ENCODE assay signal across 1 cellular context in genomic region chr12:107379852-107380567, GRCh38.
A peak's percentile ranks its signal among the peaks of the same experiment; 100 is the strongest.
TF ChIP-seq lines count a peak whose summit lies in the region.

No MANE protein-coding gene starts in this region.

TF ChIP-seq in HepG2, 621 proteins besides CTCF, POLR2A, EP300 and RAD21 (continued from another document and continues in another):
- TF ChIP-seq, protein P1, sequence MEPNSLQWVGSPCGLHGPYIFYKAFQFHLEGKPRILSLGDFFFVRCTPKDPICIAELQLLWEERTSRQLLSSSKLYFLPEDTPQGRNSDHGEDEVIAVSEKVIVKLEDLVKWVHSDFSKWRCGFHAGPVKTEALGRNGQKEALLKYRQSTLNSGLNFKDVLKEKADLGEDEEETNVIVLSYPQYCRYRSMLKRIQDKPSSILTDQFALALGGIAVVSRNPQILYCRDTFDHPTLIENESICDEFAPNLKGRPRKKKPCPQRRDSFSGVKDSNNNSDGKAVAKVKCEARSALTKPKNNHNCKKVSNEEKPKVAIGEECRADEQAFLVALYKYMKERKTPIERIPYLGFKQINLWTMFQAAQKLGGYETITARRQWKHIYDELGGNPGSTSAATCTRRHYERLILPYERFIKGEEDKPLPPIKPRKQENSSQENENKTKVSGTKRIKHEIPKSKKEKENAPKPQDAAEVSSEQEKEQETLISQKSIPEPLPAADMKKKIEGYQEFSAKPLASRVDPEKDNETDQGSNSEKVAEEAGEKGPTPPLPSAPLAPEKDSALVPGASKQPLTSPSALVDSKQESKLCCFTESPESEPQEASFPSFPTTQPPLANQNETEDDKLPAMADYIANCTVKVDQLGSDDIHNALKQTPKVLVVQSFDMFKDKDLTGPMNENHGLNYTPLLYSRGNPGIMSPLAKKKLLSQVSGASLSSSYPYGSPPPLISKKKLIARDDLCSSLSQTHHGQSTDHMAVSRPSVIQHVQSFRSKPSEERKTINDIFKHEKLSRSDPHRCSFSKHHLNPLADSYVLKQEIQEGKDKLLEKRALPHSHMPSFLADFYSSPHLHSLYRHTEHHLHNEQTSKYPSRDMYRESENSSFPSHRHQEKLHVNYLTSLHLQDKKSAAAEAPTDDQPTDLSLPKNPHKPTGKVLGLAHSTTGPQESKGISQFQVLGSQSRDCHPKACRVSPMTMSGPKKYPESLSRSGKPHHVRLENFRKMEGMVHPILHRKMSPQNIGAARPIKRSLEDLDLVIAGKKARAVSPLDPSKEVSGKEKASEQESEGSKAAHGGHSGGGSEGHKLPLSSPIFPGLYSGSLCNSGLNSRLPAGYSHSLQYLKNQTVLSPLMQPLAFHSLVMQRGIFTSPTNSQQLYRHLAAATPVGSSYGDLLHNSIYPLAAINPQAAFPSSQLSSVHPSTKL (CRISPR knock-in tag; IDR thresholded peaks at IDR 0.05): peak; percentile 78
- TF ChIP-seq ZBTB10 (CRISPR knock-in tag; IDR thresholded peaks at IDR 0.05; ENCODE audit: borderline replicate concordance) (no peak), MEIS1 (CRISPR knock-in tag; IDR thresholded peaks at IDR 0.05; ENCODE audit: borderline replicate concordance) (no peak), ZNF232 (CRISPR knock-in tag; IDR thresholded peaks at IDR 0.05; ENCODE audit: borderline replicate concordance) (no peak), SMAD3 (CRISPR knock-in tag; IDR thresholded peaks at IDR 0.05) (0 out of 2 replicates have a peak, but pooled peaks have one; percentile 43), ZNF773 (CRISPR knock-in tag; IDR thresholded peaks at IDR 0.05; ENCODE audit: borderline replicate concordance) (no peak), SRY (CRISPR knock-in tag; IDR thresholded peaks at IDR 0.05) (no peak), ZBTB39 (CRISPR knock-in tag; IDR thresholded peaks at IDR 0.05) (no peak), MIER3 (CRISPR knock-in tag; IDR thresholded peaks at IDR 0.05; ENCODE audit: borderline replicate concordance) (no peak), ZNF816 (CRISPR knock-in tag; IDR thresholded peaks at IDR 0.05; ENCODE audit: borderline replicate concordance) (no peak), HOXA9 (CRISPR knock-in tag; IDR thresholded peaks at IDR 0.05; ENCODE audit: borderline replicate concordance) (no peak), ZNF761 (CRISPR knock-in tag; conservative IDR thresholded peaks at IDR 0.05) (no peak), ZNF710 (CRISPR knock-in tag; IDR thresholded peaks at IDR 0.05; ENCODE audit: borderline replicate concordance) (peak; percentile 26; the same call in 1 of the 2 replicates), FOXM1 (CRISPR knock-in tag; IDR thresholded peaks at IDR 0.05) (no peak), XRCC5 (optimal IDR thresholded peaks at IDR 0.05; ENCODE audit: low read length) (no peak), SKI (IDR thresholded peaks at IDR 0.05; ENCODE audit: partially characterized antibody) (peak; percentile 31), ZNF547 (CRISPR knock-in tag; IDR thresholded peaks at IDR 0.05) (no peak; the same call in 1 of the 2 replicates), MAF1 (CRISPR knock-in tag; IDR thresholded peaks at IDR 0.05; ENCODE audit: borderline replicate concordance) (no peak), ZFY (CRISPR knock-in tag; IDR thresholded peaks at IDR 0.05) (no peak), ZNF550 (CRISPR knock-in tag; IDR thresholded peaks at IDR 0.05; ENCODE audit: borderline replicate concordance) (no peak), ZBTB1 (CRISPR knock-in tag; IDR thresholded peaks at IDR 0.05; ENCODE audit: borderline replicate concordance) (no peak), ZNF383 (CRISPR knock-in tag; IDR thresholded peaks at IDR 0.05; ENCODE audit: borderline replicate concordance) (no peak), SMYD3 (CRISPR knock-in tag; IDR thresholded peaks at IDR 0.05) (no peak), ZNF263 (CRISPR knock-in tag; IDR thresholded peaks at IDR 0.05) (no peak), SIX4 (CRISPR knock-in tag; IDR thresholded peaks at IDR 0.05) (no peak), THRA (CRISPR knock-in tag; IDR thresholded peaks at IDR 0.05; ENCODE audit: borderline replicate concordance) (peak; percentile 68; the same call in 1 of the 2 replicates), TMF1 (CRISPR knock-in tag; IDR thresholded peaks at IDR 0.05; ENCODE audit: low read depth) (no peak), ZNF33B (CRISPR knock-in tag; IDR thresholded peaks at IDR 0.05) (no peak)
- TF ChIP-seq, protein P2, sequence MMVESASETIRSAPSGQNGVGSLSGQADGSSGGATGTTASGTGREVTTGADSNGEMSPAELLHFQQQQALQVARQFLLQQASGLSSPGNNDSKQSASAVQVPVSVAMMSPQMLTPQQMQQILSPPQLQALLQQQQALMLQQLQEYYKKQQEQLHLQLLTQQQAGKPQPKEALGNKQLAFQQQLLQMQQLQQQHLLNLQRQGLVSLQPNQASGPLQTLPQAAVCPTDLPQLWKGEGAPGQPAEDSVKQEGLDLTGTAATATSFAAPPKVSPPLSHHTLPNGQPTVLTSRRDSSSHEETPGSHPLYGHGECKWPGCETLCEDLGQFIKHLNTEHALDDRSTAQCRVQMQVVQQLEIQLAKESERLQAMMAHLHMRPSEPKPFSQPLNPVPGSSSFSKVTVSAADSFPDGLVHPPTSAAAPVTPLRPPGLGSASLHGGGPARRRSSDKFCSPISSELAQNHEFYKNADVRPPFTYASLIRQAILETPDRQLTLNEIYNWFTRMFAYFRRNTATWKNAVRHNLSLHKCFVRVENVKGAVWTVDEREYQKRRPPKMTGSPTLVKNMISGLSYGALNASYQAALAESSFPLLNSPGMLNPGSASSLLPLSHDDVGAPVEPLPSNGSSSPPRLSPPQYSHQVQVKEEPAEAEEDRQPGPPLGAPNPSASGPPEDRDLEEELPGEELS (CRISPR knock-in tag; IDR thresholded peaks at IDR 0.05): peak; percentile 68
- TF ChIP-seq, protein P3, sequence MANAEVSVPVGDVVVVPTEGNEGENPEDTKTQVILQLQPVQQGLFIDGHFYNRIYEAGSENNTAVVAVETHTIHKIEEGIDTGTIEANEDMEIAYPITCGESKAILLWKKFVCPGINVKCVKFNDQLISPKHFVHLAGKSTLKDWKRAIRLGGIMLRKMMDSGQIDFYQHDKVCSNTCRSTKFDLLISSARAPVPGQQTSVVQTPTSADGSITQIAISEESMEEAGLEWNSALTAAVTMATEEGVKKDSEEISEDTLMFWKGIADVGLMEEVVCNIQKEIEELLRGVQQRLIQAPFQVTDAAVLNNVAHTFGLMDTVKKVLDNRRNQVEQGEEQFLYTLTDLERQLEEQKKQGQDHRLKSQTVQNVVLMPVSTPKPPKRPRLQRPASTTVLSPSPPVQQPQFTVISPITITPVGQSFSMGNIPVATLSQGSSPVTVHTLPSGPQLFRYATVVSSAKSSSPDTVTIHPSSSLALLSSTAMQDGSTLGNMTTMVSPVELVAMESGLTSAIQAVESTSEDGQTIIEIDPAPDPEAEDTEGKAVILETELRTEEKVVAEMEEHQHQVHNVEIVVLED (CRISPR knock-in tag; IDR thresholded peaks at IDR 0.05; ENCODE audit: borderline replicate concordance): no peak
- TF ChIP-seq, protein P4, sequence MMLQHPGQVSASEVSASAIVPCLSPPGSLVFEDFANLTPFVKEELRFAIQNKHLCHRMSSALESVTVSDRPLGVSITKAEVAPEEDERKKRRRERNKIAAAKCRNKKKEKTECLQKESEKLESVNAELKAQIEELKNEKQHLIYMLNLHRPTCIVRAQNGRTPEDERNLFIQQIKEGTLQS (CRISPR knock-in tag; IDR thresholded peaks at IDR 0.05): no peak
- TF ChIP-seq, protein P5, sequence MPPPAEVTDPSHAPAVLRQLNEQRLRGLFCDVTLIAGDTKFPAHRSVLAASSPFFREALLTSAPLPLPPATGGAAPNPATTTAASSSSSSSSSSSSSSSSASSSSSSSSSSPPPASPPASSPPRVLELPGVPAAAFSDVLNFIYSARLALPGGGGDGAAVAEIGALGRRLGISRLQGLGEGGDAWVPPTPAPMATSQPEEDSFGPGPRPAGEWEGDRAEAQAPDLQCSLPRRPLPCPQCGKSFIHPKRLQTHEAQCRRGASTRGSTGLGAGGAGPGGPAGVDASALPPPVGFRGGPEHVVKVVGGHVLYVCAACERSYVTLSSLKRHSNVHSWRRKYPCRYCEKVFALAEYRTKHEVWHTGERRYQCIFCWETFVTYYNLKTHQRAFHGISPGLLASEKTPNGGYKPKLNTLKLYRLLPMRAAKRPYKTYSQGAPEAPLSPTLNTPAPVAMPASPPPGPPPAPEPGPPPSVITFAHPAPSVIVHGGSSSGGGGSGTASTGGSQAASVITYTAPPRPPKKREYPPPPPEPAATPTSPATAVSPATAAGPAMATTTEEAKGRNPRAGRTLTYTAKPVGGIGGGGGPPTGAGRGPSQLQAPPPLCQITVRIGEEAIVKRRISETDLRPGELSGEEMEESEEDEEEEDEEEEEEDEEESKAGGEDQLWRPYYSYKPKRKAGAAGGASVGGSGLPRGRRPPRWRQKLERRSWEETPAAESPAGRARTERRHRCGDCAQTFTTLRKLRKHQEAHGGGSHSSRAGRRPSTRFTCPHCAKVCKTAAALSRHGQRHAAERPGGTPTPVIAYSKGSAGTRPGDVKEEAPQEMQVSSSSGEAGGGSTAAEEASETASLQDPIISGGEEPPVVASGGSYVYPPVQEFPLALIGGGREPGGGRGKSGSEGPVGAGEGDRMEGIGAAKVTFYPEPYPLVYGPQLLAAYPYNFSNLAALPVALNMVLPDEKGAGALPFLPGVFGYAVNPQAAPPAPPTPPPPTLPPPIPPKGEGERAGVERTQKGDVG (CRISPR knock-in tag; IDR thresholded peaks at IDR 0.05; ENCODE audit: borderline replicate concordance): no peak
- TF ChIP-seq, protein P6, sequence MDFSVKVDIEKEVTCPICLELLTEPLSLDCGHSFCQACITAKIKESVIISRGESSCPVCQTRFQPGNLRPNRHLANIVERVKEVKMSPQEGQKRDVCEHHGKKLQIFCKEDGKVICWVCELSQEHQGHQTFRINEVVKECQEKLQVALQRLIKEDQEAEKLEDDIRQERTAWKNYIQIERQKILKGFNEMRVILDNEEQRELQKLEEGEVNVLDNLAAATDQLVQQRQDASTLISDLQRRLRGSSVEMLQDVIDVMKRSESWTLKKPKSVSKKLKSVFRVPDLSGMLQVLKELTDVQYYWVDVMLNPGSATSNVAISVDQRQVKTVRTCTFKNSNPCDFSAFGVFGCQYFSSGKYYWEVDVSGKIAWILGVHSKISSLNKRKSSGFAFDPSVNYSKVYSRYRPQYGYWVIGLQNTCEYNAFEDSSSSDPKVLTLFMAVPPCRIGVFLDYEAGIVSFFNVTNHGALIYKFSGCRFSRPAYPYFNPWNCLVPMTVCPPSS (IDR thresholded peaks at IDR 0.05): no peak
